ENCODE assay signal across 9 cellular contexts in genomic region chr3:10992017-10992945, GRCh38. TPM values are rescaled to one million over a fixed set of nuclear protein-coding genes. Genes with fewer than 3 reads are reported as not detected.
DNase-seq lines count a peak whose midpoint lies in the region; ATAC-seq, FAIRE-seq and TF ChIP-seq lines count a peak whose summit lies in the region.
"Had no signal": no experiment of that assay in that cellular context is flagged by ENCODE, and none has a peak within 500 bp of the region (broad histone marks: within the 10 kb centered on the region; RNA-seq: fewer than 3 reads in every experiment).

Gene SLC6A1 (plus strand): TSS chr3:10992748. CDS start chr3:11017212, 24,464 bp downstream.

- H3K4me2 ChIP-seq in A549 (peak within 1 kb of the TSS; percentile 71), Karpas-422 (ENCODE audit: low read depth, low read length, poor library complexity, severe bottlenecking) (no peak within 1 kb of the TSS)

- intact Hi-C loops in naive thymus-derived CD4-positive, alpha-beta T cell (cut with micrococcal nuclease) = no loop called here

- H3K4me1 Mint-ChIP-seq in endothelial cell (ENCODE audit: unreplicated experiment) = peaks cover 11% of the 10 kb centered on the region
- H3K4me1 Mint-ChIP-seq in naive thymus-derived CD4-positive, alpha-beta T cell = peaks cover 5 to 14% (median 6%) of the 10 kb centered on the region in 7 donors

- H3K4me3 Mint-ChIP-seq in endothelial cell (ENCODE audit: unreplicated experiment) = peak within 1 kb of the TSS; percentile 97
- H3K4me3 Mint-ChIP-seq in naive thymus-derived CD4-positive, alpha-beta T cell = peak within 1 kb of the TSS in 9 of 10 donors; percentile 23 to 91 (median 66)

- H3K9me3 Mint-ChIP-seq in endothelial cell (ENCODE audit: unreplicated experiment) = no peaks in the 10 kb centered on the region
- H3K9me3 Mint-ChIP-seq in naive thymus-derived CD4-positive, alpha-beta T cell = peaks cover 0 to 5% (median 0%) of the 10 kb centered on the region in 11 donors

- 20% methylated on average over 25 of the region's 69 CpGs for WGBS in A549 (ENCODE audit: missing lambda C conversion rate)

- H3K9me2 ChIP-seq in Karpas-422 (replicated peaks; ENCODE audit: insufficient read depth, low read length) = no peaks in the 10 kb centered on the region

- H3K27me3 Mint-ChIP-seq in endothelial cell (ENCODE audit: unreplicated experiment) = peaks cover 16% of the 10 kb centered on the region
- H3K27me3 Mint-ChIP-seq in naive thymus-derived CD4-positive, alpha-beta T cell = peaks cover 56 to 74% (median 65%) of the 10 kb centered on the region in 5 donors

- DNase-seq in A549 (ENCODE audit: low read depth in 1 of 2, low spot score in 1 of 2) (peak in 1 of 2 experiments; percentile 22), NB4 (ENCODE audit: low read depth) (peak; percentile 12), endothelial cell (ENCODE audit: low spot score) (peak; percentile 51), Karpas-422 (no peak), HPDE6-E6E7 (ENCODE audit: extremely low spot score) (no peak)
- no peak for DNase-seq in naive thymus-derived CD4-positive, alpha-beta T cell

- no peaks in the 10 kb centered on the region for H3K79me2 ChIP-seq in Karpas-422 (ENCODE audit: low read length)

- H3K27me3 ChIP-seq in naive thymus-derived CD4-positive, alpha-beta T cell (ENCODE audit: control insufficient read depth in 2 of 2, insufficient read depth in 2 of 2, low read length in 2 of 2) = peaks cover 0 to 10% of the 10 kb centered on the region in 2 donors
- no peaks in the 10 kb centered on the region for H3K27me3 ChIP-seq in Karpas-422 (ENCODE audit: low read length)

- H3K9me3 ChIP-seq in A549 (no peaks in the 10 kb centered on the region), Karpas-422 (ENCODE audit: low read length) (no peaks in the 10 kb centered on the region)
- no peaks in the 10 kb centered on the region for H3K9me3 ChIP-seq in naive thymus-derived CD4-positive, alpha-beta T cell (ENCODE audit: control insufficient read depth in 2 of 3, low read length in 3 of 3)

- CTCF ChIA-PET in A549 (lab: Yijun Ruan, JAX) = interaction anchor here (1.6 to 5.0 kb wide), 4 partner anchors 10 to 234 kb away, joined by 3 to 20 read pairs (median 8); no protein-coding TSS in a partner anchor
- CTCF ChIA-PET in naive thymus-derived CD4-positive, alpha-beta T cell (lab: Charles Lee) = no interaction called here

- H3K4me1 ChIP-seq in A549 (peaks cover 5% of the 10 kb centered on the region; the same call in 1 of the 3 replicates), Karpas-422 (ENCODE audit: low read length) (no peaks in the 10 kb centered on the region)
- H3K4me1 ChIP-seq in naive thymus-derived CD4-positive, alpha-beta T cell (ENCODE audit: control insufficient read depth in 2 of 2, insufficient read depth in 2 of 2, low read length in 2 of 2) = no peaks in the 10 kb centered on the region

- TF ChIP-seq POLR2A in A549 (IDR thresholded peaks at IDR 0.05; ENCODE audit: low read length) (no peak), NB4 (IDR thresholded peaks at IDR 0.05; ENCODE audit: extremely low read depth, insufficient read length) (no peak)

- no peak for TF ChIP-seq RAD21 in A549 (conservative IDR thresholded peaks at IDR 0.05 in 1 of 2, IDR thresholded peaks at IDR 0.05 in 1 of 2)

- H3K27ac Mint-ChIP-seq in endothelial cell (ENCODE audit: unreplicated experiment) = peak within 1 kb of the TSS; percentile 82
- H3K27ac Mint-ChIP-seq in naive thymus-derived CD4-positive, alpha-beta T cell = no peak within 1 kb of the TSS

- peaks cover 4% of the 10 kb centered on the region for H3K36me3 Mint-ChIP-seq in endothelial cell (ENCODE audit: low read depth, unreplicated experiment)
- peaks cover 0 to 6% (median 0%) of the 10 kb centered on the region in 5 donors for H3K36me3 Mint-ChIP-seq in naive thymus-derived CD4-positive, alpha-beta T cell

- no peaks in the 10 kb centered on the region for H4K20me1 ChIP-seq in Karpas-422 (ENCODE audit: insufficient read depth, low read depth, low read length)

- no peak within 1 kb of the TSS for H3K9ac ChIP-seq in Karpas-422 (ENCODE audit: low read length)

- H3K27ac ChIP-seq in A549 = peak within 1 kb of the TSS in 1 of 2 experiments; percentile 51; a peak in 1 of 6 replicates
- H3K27ac ChIP-seq in naive thymus-derived CD4-positive, alpha-beta T cell (ENCODE audit: low read depth, low read length) = no peak within 1 kb of the TSS
- H3K27ac ChIP-seq in Karpas-422 (ENCODE audit: low read length) = no peak within 1 kb of the TSS
- H3K27ac ChIP-seq: SK-N-MC had no signal

- no peak within 1 kb of the TSS for H2AFZ ChIP-seq in Karpas-422 (ENCODE audit: low read length)

- POLR2A ChIA-PET in A549 (lab: Yijun Ruan, JAX) = no interaction called here
- POLR2A ChIA-PET in naive thymus-derived CD4-positive, alpha-beta T cell (lab: Charles Lee) = no interaction called here

- no peak for TF ChIP-seq EP300 in A549 (IDR thresholded peaks at IDR 0.05)

- H3K4me3 ChIP-seq in A549 (peak within 1 kb of the TSS; percentile 47), NB4 (ENCODE audit: low read depth, low read length) (no peak within 1 kb of the TSS), Karpas-422 (ENCODE audit: low read length) (no peak within 1 kb of the TSS)
- H3K4me3 ChIP-seq in naive thymus-derived CD4-positive, alpha-beta T cell (ENCODE audit: low read length) = no peak within 1 kb of the TSS
- H3K4me3 ChIP-seq: SK-N-MC had no signal

- TF ChIP-seq CTCF in A549 (IDR thresholded peaks at IDR 0.05) = 0 out of 3 replicates have a peak, but pooled peaks have one; percentile 9
- peak; percentile 17 for TF ChIP-seq CTCF in NB4 (IDR thresholded peaks at IDR 0.05; ENCODE audit: low read depth, low read length)
- no peak for TF ChIP-seq CTCF in endothelial cell (IDR thresholded peaks at IDR 0.05; ENCODE audit: unreplicated experiment)

- ATAC-seq in A549 = peak; percentile 70 to 75
- no peak for ATAC-seq in naive thymus-derived CD4-positive, alpha-beta T cell
- ATAC-seq in GM18867 (IDR thresholded peaks at IDR 0.05; ENCODE audit: unreplicated experiment) = no peak
- no peak for ATAC-seq in GM21528 (IDR thresholded peaks at IDR 0.05; ENCODE audit: low FRiP score, unreplicated experiment)

- H3K36me3 ChIP-seq in naive thymus-derived CD4-positive, alpha-beta T cell (ENCODE audit: control insufficient read depth in 2 of 3, insufficient read depth in 3 of 3, low read length in 3 of 3) = no peaks in the 10 kb centered on the region
- H3K36me3 ChIP-seq in Karpas-422 (ENCODE audit: insufficient read depth, low read length) = no peaks in the 10 kb centered on the region

- no peak for FAIRE-seq in A549 (lab: Jason Lieb, UNC)

TF ChIP-seq in A549, 52 proteins besides CTCF, POLR2A, EP300 and RAD21:
- TF ChIP-seq HES2 (IDR thresholded peaks at IDR 0.05) (no peak), ESRRA (IDR thresholded peaks at IDR 0.05; ENCODE audit: borderline replicate concordance, low read length) (no peak), HMGXB4 (CRISPR knock-in tag; IDR thresholded peaks at IDR 0.05; ENCODE audit: borderline replicate concordance) (no peak), RFX5 (IDR thresholded peaks at IDR 0.05) (no peak), NPAS2 (CRISPR knock-in tag; IDR thresholded peaks at IDR 0.05; ENCODE audit: borderline replicate concordance) (no peak)

RNA-seq across cellular contexts. Expression of gene SLC6A1, which starts in this region (rescaled TPM):
- polyA plus RNA-seq in A549 (2011; rRNA removed) (0.03 TPM in 1 of 2 replicates, not detected in the other), A549 (2017; fragmentation: RNase III; extraction: RNeasy Plus Mini Kit Qiagen cat#74134 plus additional on column Dnase treatment) (not detected in 3 replicates)
- not detected in 2 replicates for polyA plus RNA-seq in A549 (2012; cell fraction: cytosol; rRNA removed)
- polyA plus RNA-seq in A549 (2012; cell fraction: nucleus; rRNA removed) = 0.01 TPM in 1 of 2 replicates, not detected in the other
- not detected in 2 replicates for polyA minus RNA-seq in A549 (2011; rRNA and poly(A)+ RNA removed)
- total RNA-seq in endothelial cell (ENCODE audit: unreplicated experiment) = 7.5 TPM
- not detected for total RNA-seq in naive thymus-derived CD4-positive, alpha-beta T cell
- not detected for polyA plus RNA-seq in naive thymus-derived CD4-positive, alpha-beta T cell
- not detected in 2 replicates for total RNA-seq in Karpas-422 (2014; rRNA removed; shearing (Covaris generic); ENCODE audit: low replicate concordance)

Comparison
In these comparisons a context has a peak if more than half of its experiments do, and no peak if none do; other contexts are left out.
1. Peak in ATAC-seq, H3K4me3 ChIP-seq and H3K4me2 ChIP-seq in A549; RNA of the gene not detected or under 1 TPM.
2. DNase-seq: peak in NB4 (single experiment) and endothelial cell (single experiment); none in naive thymus-derived CD4-positive, alpha-beta T cell (0 of 9), Karpas-422 (single experiment) and HPDE6-E6E7 (single experiment).